ENCODE assay signal across 30 cellular contexts in the genomic region with DNA sequence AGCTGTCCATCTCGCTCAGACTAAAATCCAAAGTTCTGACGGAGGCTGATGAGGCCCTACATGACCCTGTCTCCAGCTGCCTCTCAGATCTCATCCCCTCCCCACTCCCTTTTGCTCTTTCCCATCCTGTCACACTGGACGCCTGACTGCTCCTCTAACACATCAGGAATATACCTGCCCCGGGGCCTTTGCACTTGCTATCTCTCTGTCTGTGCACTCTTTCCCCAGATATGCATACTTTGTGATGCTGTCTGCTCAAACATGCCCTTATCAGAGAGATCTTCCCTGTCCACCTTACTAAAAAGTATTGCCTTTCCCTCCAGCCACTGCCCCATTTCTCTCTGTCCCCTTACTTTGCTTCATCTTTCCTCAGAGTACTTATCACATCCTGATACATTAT.
"Had no signal": no experiment of that assay in that cellular context is flagged by ENCODE, and none has a peak within 500 bp of the region (broad histone marks: within the 10 kb centered on the region; RNA-seq: fewer than 3 reads in every experiment).

No MANE protein-coding gene starts in this region.

- H3K4me3 Mint-ChIP-seq: activated CD4-positive, alpha-beta memory T cell treated with anti-CD3 and anti-CD28 coated beads for 36 hours; activated CD4-positive, alpha-beta T cell treated with anti-CD3 and anti-CD28 coated beads for 36 hours; activated CD4-positive, alpha-beta T cell treated with anti-CD3 and anti-CD28 coated beads, Interleukin-2, amount 10 ng/mL, durations not matched to agents 24 days and 14 days; activated CD8-positive, alpha-beta T cell treated with anti-CD3 and anti-CD28 coated beads, Interleukin-2, amount 10 ng/mL, durations not matched to agents 7 days and 5 days; activated naive CD8-positive, alpha-beta T cell; activated T-cell treated with anti-CD3 and anti-CD28 coated beads, Interleukin-2, amount 50 U/mL, for 4 hours; activated T-helper 17 cell treated with anti-CD3 and anti-CD28 coated beads, Interleukin-2, amount 50 U/mL, for 72 hours; central memory CD8-positive, alpha-beta T cell; dendritic cell treated with granulocyte-macrophage colony-stimulating factor and Interleukin-4, amounts not matched to agents 40 ng/mL and 50 ng/mL, for 4 days; effector memory CD8-positive, alpha-beta T cell had no signal

- H3K9me3 ChIP-seq: esophagus muscularis mucosa, gastrocnemius medialis had no signal

- FAIRE-seq: astrocyte, bronchial epithelial cell had no signal

- H3K4me3 ChIP-seq: coronary artery, dorsolateral prefrontal cortex, esophagus muscularis mucosa, gastrocnemius medialis had no signal

- H3K27ac Mint-ChIP-seq: activated CD4-positive, alpha-beta memory T cell treated with anti-CD3 and anti-CD28 coated beads for 36 hours; activated CD4-positive, alpha-beta T cell treated with anti-CD3 and anti-CD28 coated beads for 36 hours; activated CD4-positive, alpha-beta T cell treated with anti-CD3 and anti-CD28 coated beads, Interleukin-2, amount 10 ng/mL, durations not matched to agents 24 days and 14 days; activated CD8-positive, alpha-beta T cell treated with anti-CD3 and anti-CD28 coated beads, Interleukin-2, amount 10 ng/mL, durations not matched to agents 7 days and 5 days; activated naive CD8-positive, alpha-beta T cell; activated T-helper 17 cell treated with anti-CD3 and anti-CD28 coated beads, Interleukin-2, amount 50 U/mL, for 72 hours; dendritic cell treated with granulocyte-macrophage colony-stimulating factor and Interleukin-4, amounts not matched to agents 40 ng/mL and 50 ng/mL, for 4 days; effector memory CD8-positive, alpha-beta T cell had no signal

- H3K27me3 ChIP-seq: brain microvascular endothelial cell, dorsolateral prefrontal cortex, esophagus muscularis mucosa, foreskin keratinocyte, gastrocnemius medialis had no signal

- H3K9me3 Mint-ChIP-seq: activated CD4-positive, alpha-beta memory T cell treated with anti-CD3 and anti-CD28 coated beads for 36 hours; activated CD4-positive, alpha-beta T cell treated with anti-CD3 and anti-CD28 coated beads, Interleukin-2, amount 10 ng/mL, durations not matched to agents 24 days and 14 days; activated T-cell treated with anti-CD3 and anti-CD28 coated beads, Interleukin-2, amount 50 U/mL, for 4 hours; activated T-helper 17 cell treated with anti-CD3 and anti-CD28 coated beads, Interleukin-2, amount 50 U/mL, for 72 hours; dendritic cell treated with granulocyte-macrophage colony-stimulating factor and Interleukin-4, amounts not matched to agents 40 ng/mL and 50 ng/mL, for 4 days had no signal

- H3K27ac ChIP-seq: brain microvascular endothelial cell, coronary artery, dorsolateral prefrontal cortex, esophagus muscularis mucosa, foreskin keratinocyte, gastrocnemius medialis had no signal

- H3K4me1 Mint-ChIP-seq: activated CD4-positive, alpha-beta T cell treated with anti-CD3 and anti-CD28 coated beads for 36 hours; activated CD4-positive, alpha-beta T cell treated with anti-CD3 and anti-CD28 coated beads, Interleukin-2, amount 10 ng/mL, durations not matched to agents 24 days and 14 days; activated T-helper 17 cell treated with anti-CD3 and anti-CD28 coated beads, Interleukin-2, amount 50 U/mL, for 72 hours; central memory CD8-positive, alpha-beta T cell had no signal

- H3K36me3 Mint-ChIP-seq: activated CD4-positive, alpha-beta memory T cell treated with anti-CD3 and anti-CD28 coated beads for 36 hours; activated naive CD8-positive, alpha-beta T cell had no signal

- DNase-seq: activated CD4-positive, alpha-beta memory T cell treated with anti-CD3 and anti-CD28 coated beads for 36 hours; activated CD4-positive, alpha-beta T cell treated with anti-CD3 and anti-CD28 coated beads for 36 hours; activated CD4-positive, alpha-beta T cell treated with anti-CD3 and anti-CD28 coated beads, Interleukin-2, amount 10 ng/mL, durations not matched to agents 24 days and 14 days; activated CD4-positive, CD25-positive, alpha-beta regulatory T cell; activated CD4-positive, CD25-positive, alpha-beta regulatory T cell treated with anti-CD3 and anti-CD28 coated beads, Interleukin-2, amount 50 U/mL, for 72 hours; activated CD8-positive, alpha-beta T cell treated with anti-CD3 and anti-CD28 coated beads, Interleukin-2, amount 10 ng/mL, durations not matched to agents 7 days and 5 days; activated effector memory CD4-positive, alpha-beta T cell treated with Interleukin-2 at 50 U/mL for 16 hours; activated gamma-delta T cell treated with Interleukin-2 at 50 U/mL for 16 hours; activated naive CD4-positive, alpha-beta T cell treated with anti-CD3 and anti-CD28 coated beads, Interleukin-2, amount 50 U/mL, for 16 hours; activated naive CD4-positive, alpha-beta T cell treated with Interleukin-2 at 50 U/mL for 16 hours; activated T-cell treated with anti-CD3 and anti-CD28 coated beads, Interleukin-2, amount 50 U/mL, for 4 hours; amniotic stem cell; anterior cingulate cortex; brain microvascular endothelial cell; dorsolateral prefrontal cortex; effector CD4-positive, alpha-beta T cell; effector memory CD8-positive, alpha-beta T cell; erythroblast; foreskin keratinocyte; gastrocnemius medialis; glutamatergic neuron; T-helper 2 cell had no signal

- H3K4me1 ChIP-seq: esophagus muscularis mucosa, foreskin keratinocyte, gastrocnemius medialis had no signal

- H3K36me3 ChIP-seq: brain microvascular endothelial cell, esophagus muscularis mucosa, gastrocnemius medialis had no signal
